Comparison of ENCODE assay signal across 10 cellular contexts in the genomic region with DNA sequence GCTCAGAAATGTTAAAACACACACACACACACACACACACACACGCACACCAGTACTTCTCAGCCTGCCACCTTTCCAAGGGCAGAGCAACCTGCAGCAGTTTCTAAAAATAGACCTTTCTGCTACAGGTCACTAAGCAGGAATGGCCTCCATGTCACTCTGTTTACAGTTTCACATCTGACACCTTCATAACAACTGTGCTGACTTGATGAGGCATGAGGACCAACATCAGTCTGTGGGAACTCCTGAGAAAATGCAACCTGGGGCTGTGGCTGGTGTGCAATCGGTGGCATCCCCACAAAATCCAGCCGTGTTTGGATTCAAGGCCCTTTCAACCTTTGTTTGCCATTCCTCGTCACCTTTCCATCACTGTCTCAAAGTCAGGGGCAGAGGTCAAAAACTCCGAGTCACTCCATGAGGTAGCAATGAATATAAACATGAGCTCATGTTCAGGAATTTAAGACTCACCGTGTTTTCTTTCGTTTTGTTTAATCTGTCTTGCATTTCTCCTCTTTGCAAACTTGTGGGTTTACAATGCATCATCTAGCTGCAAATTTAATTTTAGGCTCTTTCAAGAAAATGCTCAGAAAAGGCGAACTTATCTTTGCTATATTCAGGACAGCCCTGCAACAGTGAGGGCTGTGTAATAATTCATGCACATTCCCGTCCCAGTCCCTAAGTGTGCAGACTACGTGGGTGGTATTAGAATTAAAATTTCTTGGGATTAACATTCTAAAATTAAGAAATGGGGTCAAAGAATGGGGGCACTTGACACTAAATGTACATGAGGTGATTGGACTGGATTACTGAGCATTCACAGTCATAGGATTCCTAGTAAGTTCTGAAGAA.
A peak's percentile ranks its signal among the peaks of the same experiment; 100 is the strongest.
DNase-seq lines count a peak whose midpoint lies in the region; ATAC-seq and TF ChIP-seq lines count a peak whose summit lies in the region.
"Had no signal": no experiment of that assay in that cellular context is flagged by ENCODE, and none has a peak within 500 bp of the region (broad histone marks: within the 10 kb centered on the region; RNA-seq: fewer than 3 reads in every experiment).

No MANE protein-coding gene starts in this region.

- H3K27me3 ChIP-seq in left lung (no peaks in the 10 kb centered on the region), esophagus squamous epithelium (peaks cover 0 to 5% (median 0%) of the 10 kb centered on the region in 4 donors)

- H3K9me3 ChIP-seq in left lung (no peaks in the 10 kb centered on the region), esophagus squamous epithelium (no peaks in the 10 kb centered on the region)

- TF ChIP-seq CTCF in left lung (IDR thresholded peaks at IDR 0.05) (no peak), esophagus squamous epithelium (IDR thresholded peaks at IDR 0.05) (no peak)

- WGBS in esophagus squamous epithelium, 2 donors: 69 to 78% methylated on average over 10 of the region's 10 CpGs

- H3K4me1 ChIP-seq in left lung (no peaks in the 10 kb centered on the region), esophagus squamous epithelium (no peaks in the 10 kb centered on the region)

- intact Hi-C loops in left lung (cut with DNase I) (no loop called here), esophagus squamous epithelium (cut with DNase I) (no loop called here)

- H3K4me3 ChIP-seq in left lung (no peak overlapping the region), esophagus squamous epithelium (no peak overlapping the region)

- no peak for TF ChIP-seq POLR2A in esophagus squamous epithelium (IDR thresholded peaks at IDR 0.05)

- ATAC-seq in left lung (peak; percentile 80), GM18502 (IDR thresholded peaks at IDR 0.05; ENCODE audit: poor library complexity, unreplicated experiment) (no peak), GM21423 (IDR thresholded peaks at IDR 0.05; ENCODE audit: unreplicated experiment) (no peak)
- ATAC-seq: T-cell had no signal

- DNase-seq in A172 (ENCODE audit: low spot score): peak; percentile 11
- DNase-seq in HT1080 (ENCODE audit: low read depth): peak; percentile 71
- DNase-seq in amniotic epithelial cell (ENCODE audit: low read depth): peak; percentile 75
- DNase-seq in left lung: no peak
- DNase-seq in esophagus squamous epithelium (lab: John Stamatoyannopoulos, UW): no peak
- DNase-seq in T-helper 9 cell: no peak
- DNase-seq: naive B cell, T-cell had no signal

- H3K36me3 ChIP-seq in left lung (no peaks in the 10 kb centered on the region), esophagus squamous epithelium (no peaks in the 10 kb centered on the region)

- H3K27ac ChIP-seq in left lung (no peak overlapping the region), esophagus squamous epithelium (no peak overlapping the region)

Comparison
In these comparisons a context has a peak if more than half of its experiments do, and no peak if none do; other contexts are left out.
1. DNase-seq: peak in A172 (single experiment), HT1080 (single experiment) and amniotic epithelial cell (single experiment); none in left lung (0 of 2), esophagus squamous epithelium (single experiment) and T-helper 9 cell (single experiment).